In genomic region chr19:40279761-40280607, GRCh38 we compare ENCODE assay signal across 9 cellular contexts. TPM values are rescaled to one million over a fixed set of nuclear protein-coding genes. Genes with fewer than 3 reads are reported as not detected.
DNase-seq lines count a peak whose midpoint lies in the region; ATAC-seq, FAIRE-seq and TF ChIP-seq lines count a peak whose summit lies in the region.
"Had no signal": no experiment of that assay in that cellular context is flagged by ENCODE, and none has a peak within 500 bp of the region (broad histone marks: within the 10 kb centered on the region; RNA-seq: fewer than 3 reads in every experiment).

No MANE protein-coding gene starts in this region.

- no peak; the same call in 1 of the 2 replicates for TF ChIP-seq POLR2A in K562 (conservative IDR thresholded peaks at IDR 0.05)

- no peak for TF ChIP-seq EP300 in K562 (IDR thresholded peaks at IDR 0.05; ENCODE audit: low read length)

- H3K36me3 ChIP-seq in HEK293 (ENCODE audit: control insufficient read depth in 2 of 2, insufficient read depth in 1 of 2, low read length in 2 of 2) (peaks cover 22 to 25% of the 10 kb centered on the region in 2 experiments), K562 (ENCODE audit: control insufficient read depth, insufficient read depth, low read length) (peaks cover 54% of the 10 kb centered on the region)

- ATAC-seq in K562 (no peak), naive B cell (ENCODE audit: low read depth in 2 of 2) (peak; percentile 12), HG02973 (IDR thresholded peaks at IDR 0.05; ENCODE audit: unreplicated experiment) (no peak), HG03108 (IDR thresholded peaks at IDR 0.05; ENCODE audit: unreplicated experiment) (no peak)

- no peak for FAIRE-seq in K562 (lab: Jason Lieb, UNC)

- in situ Hi-C loops in K562 (cut with MboI) = no loop called here

- H3K9me3 ChIP-seq in HEK293 (ENCODE audit: control insufficient read depth, insufficient read depth, low read depth, low read length) = no peaks in the 10 kb centered on the region
- H3K9me3 ChIP-seq in K562 (replicated peaks; ENCODE audit: control insufficient read depth, insufficient read depth, low read depth, low read length) = no peaks in the 10 kb centered on the region

- peaks cover 62 to 86% (median 73%) of the 10 kb centered on the region in 3 donors for H3K4me1 Mint-ChIP-seq in naive B cell

- no TSS peak for BruUV-seq in K562 (replicated peaks; lab: Mats Ljungman, UMichigan)

- peak overlapping the region; percentile 85 to 99 (median 95) for H3K27ac Mint-ChIP-seq in naive B cell

- H3K4me2 ChIP-seq in K562 (ENCODE audit: insufficient read depth, low read length) = peak overlapping the region; percentile 28; the same call in 1 of the 2 replicates

- H3K27me3 Mint-ChIP-seq in naive B cell = no peaks in the 10 kb centered on the region

- POLR2A ChIA-PET in HEK293 (lab: Yijun Ruan, JAX) = interaction anchor here (0.7 to 1.5 kb wide), 5 partner anchors 68 to 670 kb away, joined by 3 to 5 read pairs (median 3); partner anchors contain the start of genes C19orf47 and PLD3
- POLR2A ChIA-PET in K562 (lab: Yijun Ruan, JAX) = interaction anchor here (1.0 to 5.1 kb wide), 2 partner anchors 10 to 12 kb away, joined by 3 to 19 read pairs; no protein-coding TSS in a partner anchor

- peak overlapping the region; percentile 90 for H3K27ac ChIP-seq in 22Rv1
- H3K27ac ChIP-seq in HEK293 (ENCODE audit: extremely low read depth, low read depth, low read length) = peak overlapping the region; percentile 25; the same call in 1 of the 2 replicates
- peak overlapping the region; percentile 45; the same call in 2 of the 3 replicates for H3K27ac ChIP-seq in K562 (ENCODE audit: extremely low read depth, low read depth, low read length)

- peaks cover 98% of the 10 kb centered on the region for H3K79me2 ChIP-seq in K562 (ENCODE audit: control insufficient read depth, insufficient read depth, low read length)

- CTCF ChIA-PET in HEK293 (lab: Yijun Ruan, JAX) (interaction anchor here (0.6 to 1.3 kb wide), 2 partner anchors 25 to 355 kb away, joined by 3 to 4 read pairs; no protein-coding TSS in a partner anchor), K562 (lab: Yijun Ruan, JAX; ENCODE audit: low intra/inter-chr PET ratio) (no interaction called here)

- H3K9me1 ChIP-seq in K562 (ENCODE audit: control insufficient read depth, insufficient read depth, low read length) = peaks cover 5% of the 10 kb centered on the region

- no peaks in the 10 kb centered on the region; the same call in 1 of the 2 replicates for H4K20me1 ChIP-seq in K562 (replicated peaks; ENCODE audit: control insufficient read depth, insufficient read depth, low read length)

- no peaks in the 10 kb centered on the region for H3K27me3 ChIP-seq in K562 (ENCODE audit: control insufficient read depth in 2 of 2, insufficient read depth in 2 of 2, low read length in 2 of 2)

- no peak overlapping the region for H3K4me3 ChIP-seq in HEK293 (ENCODE audit: low read depth, low read length)
- H3K4me3 ChIP-seq in K562 = no peak overlapping the region

- H3K36me3 Mint-ChIP-seq in naive B cell = no peaks in the 10 kb centered on the region

- H3K4me1 ChIP-seq in HEK293 (ENCODE audit: control insufficient read depth, insufficient read depth, low read length) (peaks cover 68% of the 10 kb centered on the region), K562 (replicated peaks in 1 of 2; ENCODE audit: control insufficient read depth in 2 of 2, insufficient read depth in 2 of 2, low read length in 2 of 2) (peaks cover 56 to 63% of the 10 kb centered on the region in 2 experiments)

- H3K4me3 Mint-ChIP-seq in naive B cell = peak overlapping the region in 7 of 8 donors; percentile 27 to 86 (median 77)

- 79% methylated on average over 15 of the region's 17 CpGs for WGBS in K562 (ENCODE audit: insufficient coverage, low coverage, missing lambda C conversion rate)

- no peaks in the 10 kb centered on the region for H3K9me3 Mint-ChIP-seq in naive B cell

- peak overlapping the region; percentile 21 to 65; a peak in 3 of 4 replicates for H3K9ac ChIP-seq in K562 (ENCODE audit: insufficient read depth in 1 of 2, low read depth in 2 of 2, low read length in 2 of 2)

- TF ChIP-seq CTCF in 22Rv1 (IDR thresholded peaks at IDR 0.05) = no peak
- TF ChIP-seq CTCF in HEK293 (tag by site-specific recombination; IDR thresholded peaks at IDR 0.05) = no peak
- no peak for TF ChIP-seq CTCF in K562 (IDR thresholded peaks at IDR 0.05 in 2 of 3, conservative IDR thresholded peaks at IDR 0.05 in 1 of 3; ENCODE audit: insufficient read depth in 2 of 3, low read depth in 1 of 3, low read length in 3 of 3)

- no peak overlapping the region for H2AFZ ChIP-seq in K562 (ENCODE audit: low read depth, low read length)

- intact Hi-C loops in K562 (cut with micrococcal nuclease) = no loop called here

- no peak for DNase-seq in K562 (ENCODE audit: extremely low read depth in 1 of 4, low spot score in 3 of 4)
- peak; percentile 24 for DNase-seq in naive B cell
- no peak for DNase-seq in DMS114 treated with DMSO at 0.1 percent for 48 hours (lab: John Stamatoyannopoulos, UW; ENCODE audit: unreplicated experiment)
- no peak for DNase-seq in stimulated activated CD4-positive, alpha-beta T cell treated with anti-CD3 and anti-CD28 coated beads, Interleukin-1b, Interleukin-23, amount 100 ng/mL, for 48 hours
- DNase-seq: DND-41 had no signal

- TF ChIP-seq RAD21 in K562 (CRISPR knock-in tag; conservative IDR thresholded peaks at IDR 0.05 in 1 of 2, IDR thresholded peaks at IDR 0.05 in 1 of 2) = no peak

TF ChIP-seq in HEK293, 187 proteins besides CTCF, POLR2A, EP300 and RAD21 (continues in another document):
- TF ChIP-seq, protein P1, sequence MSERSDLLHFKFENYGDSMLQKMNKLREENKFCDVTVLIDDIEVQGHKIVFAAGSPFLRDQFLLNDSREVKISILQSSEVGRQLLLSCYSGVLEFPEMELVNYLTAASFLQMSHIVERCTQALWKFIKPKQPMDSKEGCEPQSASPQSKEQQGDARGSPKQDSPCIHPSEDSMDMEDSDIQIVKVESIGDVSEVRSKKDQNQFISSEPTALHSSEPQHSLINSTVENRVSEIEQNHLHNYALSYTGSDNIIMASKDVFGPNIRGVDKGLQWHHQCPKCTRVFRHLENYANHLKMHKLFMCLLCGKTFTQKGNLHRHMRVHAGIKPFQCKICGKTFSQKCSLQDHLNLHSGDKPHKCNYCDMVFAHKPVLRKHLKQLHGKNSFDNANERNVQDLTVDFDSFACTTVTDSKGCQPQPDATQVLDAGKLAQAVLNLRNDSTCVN (tag by site-specific recombination; optimal IDR thresholded peaks at IDR 0.05) = peak; percentile 11

RNA-seq across cellular contexts. Expression of gene AKT2, which starts 5.2 kb away (rescaled TPM):
- total RNA-seq in K562 (2011; cell fraction: chromatin; rRNA removed; ENCODE audit: low replicate concordance) = 290 and 653 TPM in 2 replicates
- total RNA-seq in K562 (2011; cell fraction: nucleolus; rRNA removed) = 340 and 358 TPM in 2 replicates
- 338 and 343 TPM in 2 replicates for total RNA-seq in K562 (2011; cell fraction: nucleoplasm; rRNA removed)
- 61.1 and 83.7 TPM in 2 replicates for total RNA-seq in K562 (2014; rRNA removed)
- total RNA-seq in K562 (2014; rRNA removed; fragmentation: Illumina TruSeq; extraction: Trizol) = 44.7 and 55.7 TPM in 2 replicates
- 67.4 and 67.7 TPM in 2 replicates for total RNA-seq in K562 (2015; rRNA removed; fragmentation: Illumina TruSeq; extraction: Trizol)
- 120 and 127 TPM in 2 replicates for total RNA-seq in K562 (2021)
- 90.8 and 133 TPM in 2 replicates for polyA plus RNA-seq in K562 (2011; rRNA removed)
- 112 and 119 TPM in 2 replicates for polyA plus RNA-seq in K562 (2011; cell fraction: cytosol; rRNA removed)
- 493 and 545 TPM in 2 replicates for polyA plus RNA-seq in K562 (2011; cell fraction: nucleus; rRNA removed)
- 76.0 and 79.7 TPM in 2 replicates for polyA plus RNA-seq in K562 (2012)
- 108 and 132 TPM in 2 replicates for polyA plus RNA-seq in K562 (2014; fragmentation: Illumina TruSeq; extraction: Trizol)
- polyA plus RNA-seq in K562 (2014; fragmentation: Nextera tagmentation; extraction: Ambion mirVana) = 1 to 10 TPM; 1.1 TPM
- polyA plus RNA-seq in K562 (2014; rRNA removed) = 85.4 and 108 TPM in 2 replicates
- polyA minus RNA-seq in K562 (2011; rRNA and poly(A)+ RNA removed) = 47.0 and 54.6 TPM in 2 replicates
- 48.0 and 50.7 TPM in 2 replicates for polyA minus RNA-seq in K562 (2011; cell fraction: cytosol; rRNA and poly(A)+ RNA removed)
- polyA minus RNA-seq in K562 (2011; cell fraction: nucleus; rRNA and poly(A)+ RNA removed) = 66.6 and 101 TPM in 2 replicates
- 10 to 100 TPM; 24.2 to 34.3 (median 30.8) TPM for polyA plus RNA-seq in naive B cell (ENCODE audit: low read depth in 6 of 6)

RNA-seq across cellular contexts. Expression of gene CCNP, which starts 53.5 kb away (rescaled TPM):
- total RNA-seq in K562 (2011; cell fraction: chromatin; rRNA removed; ENCODE audit: low replicate concordance) = 0.21 TPM in 1 of 2 replicates, not detected in the other
- total RNA-seq in K562 (2011; cell fraction: nucleolus; rRNA removed) = not detected in 2 replicates
- not detected in 2 replicates for total RNA-seq in K562 (2011; cell fraction: nucleoplasm; rRNA removed)
- total RNA-seq in K562 (2014; rRNA removed) (0.08 TPM in 1 of 2 replicates, not detected in the other), K562 (2014; rRNA removed; fragmentation: Illumina TruSeq; extraction: Trizol) (not detected in 2 replicates), K562 (2015; rRNA removed; fragmentation: Illumina TruSeq; extraction: Trizol) (not detected in 2 replicates), K562 (2021) (not detected in 2 replicates)
- polyA plus RNA-seq in K562 (2011; rRNA removed) (0.04 TPM in 1 of 2 replicates, not detected in the other), K562 (2014; fragmentation: Illumina TruSeq; extraction: Trizol) (not detected in 2 replicates), K562 (2014; fragmentation: Nextera tagmentation; extraction: Ambion mirVana) (not detected), K562 (2014; rRNA removed) (0.19 and 0.32 TPM in 2 replicates), naive B cell (ENCODE audit: low read depth in 6 of 6) (not detected)
- 0.03 and 0.21 TPM in 2 replicates for polyA plus RNA-seq in K562 (2011; cell fraction: cytosol; rRNA removed)
- polyA plus RNA-seq in K562 (2011; cell fraction: nucleus; rRNA removed) = 0.09 and 0.24 TPM in 2 replicates
- polyA plus RNA-seq in K562 (2012) = 0.14 TPM in 1 of 2 replicates, not detected in the other
- polyA minus RNA-seq in K562 (2011; rRNA and poly(A)+ RNA removed) = not detected in 2 replicates
- polyA minus RNA-seq in K562 (2011; cell fraction: cytosol; rRNA and poly(A)+ RNA removed) = not detected in 2 replicates
- not detected in 2 replicates for polyA minus RNA-seq in K562 (2011; cell fraction: nucleus; rRNA and poly(A)+ RNA removed)

Comparison
In these comparisons a context has a peak if more than half of its experiments do, and no peak if none do; other contexts are left out.
1. H3K27ac ChIP-seq: peak in every context shown above with its lines; median percentile 90 in 22Rv1; 45 in K562; 25 in HEK293.
2. ATAC-seq: peak in naive B cell (2 of 2); none in K562 (single experiment), HG02973 (single experiment) and HG03108 (single experiment).